In genomic region chr12:98727196-98727595, GRCh38 we compare ENCODE assay signal across 23 cellular contexts.
"Had no signal": no experiment of that assay in that cellular context is flagged by ENCODE, and none has a peak within 500 bp of the region (broad histone marks: within the 10 kb centered on the region; RNA-seq: fewer than 3 reads in every experiment).

No MANE protein-coding gene starts in this region.

- H3K27ac ChIP-seq: brain microvascular endothelial cell, foreskin keratinocyte, left lung, right lobe of liver, skin epidermis, suprapubic skin, tibial nerve had no signal

- DNase-seq: activated CD4-positive, alpha-beta T cell treated with anti-CD3 and anti-CD28 coated beads for 1 hour; activated CD4-positive, alpha-beta T cell treated with anti-CD3 and anti-CD28 coated beads, Interleukin-2, amount 50 U/mL, for 1 hour; activated CD8-positive, alpha-beta T cell treated with anti-CD3 and anti-CD28 coated beads, Interleukin-2, amount 10 ng/mL, durations not matched to agents 7 days and 5 days; activated gamma-delta T cell; aorta; brain microvascular endothelial cell; central memory CD4-positive, alpha-beta T cell; dermis blood vessel endothelial cell; effector memory CD4-positive, alpha-beta T cell; foreskin keratinocyte; left lung; naive B cell; nucleus accumbens; posterior cingulate gyrus; right lobe of liver; stimulated activated CD4-positive, alpha-beta T cell treated with anti-CD3 and anti-CD28 coated beads, Interleukin-1b, Interleukin-23, amount 100 ng/mL, for 48 hours; stimulated activated naive CD8-positive, alpha-beta T cell treated with anti-CD3 and anti-CD28 coated beads, Interleukin-15, amount 100 ng/mL, for 72 hours had no signal

- H3K4me3 ChIP-seq: left lung, lung, right lobe of liver, skin epidermis, suprapubic skin, tibial nerve had no signal

- ATAC-seq: activated CD8-positive, alpha-beta T cell treated with anti-CD3 and anti-CD28 coated beads, Interleukin-2, amount 10 ng/mL, durations not matched to agents 7 days and 5 days; activated naive CD4-positive, alpha-beta T cell treated with anti-CD3 and anti-CD28 coated beads, Interleukin-2, amount 50 U/mL, for 72 hours; foreskin keratinocyte; left lung; right lobe of liver; stimulated activated naive CD8-positive, alpha-beta T cell treated with anti-CD3 and anti-CD28 coated beads, Interleukin-15, amount 100 ng/mL, for 72 hours had no signal

- FAIRE-seq: TTC549 had no signal

- H3K27me3 ChIP-seq: brain microvascular endothelial cell, foreskin keratinocyte, left lung, right lobe of liver, suprapubic skin, tibial nerve had no signal

- H3K9me3 ChIP-seq: left lung, right lobe of liver, suprapubic skin, tibial nerve had no signal

- H3K4me1 ChIP-seq: foreskin keratinocyte, left lung, right lobe of liver, suprapubic skin had no signal
